Comparison of ENCODE assay signal across 1 cellular context in genomic region chr7:158957507-158957900, GRCh38.
TF ChIP-seq lines count a peak whose summit lies in the region.

No MANE protein-coding gene starts in this region.

TF ChIP-seq in GM23338, 12 proteins besides CTCF, POLR2A, EP300 and RAD21 (continued from another document):
- TF ChIP-seq, protein P1, sequence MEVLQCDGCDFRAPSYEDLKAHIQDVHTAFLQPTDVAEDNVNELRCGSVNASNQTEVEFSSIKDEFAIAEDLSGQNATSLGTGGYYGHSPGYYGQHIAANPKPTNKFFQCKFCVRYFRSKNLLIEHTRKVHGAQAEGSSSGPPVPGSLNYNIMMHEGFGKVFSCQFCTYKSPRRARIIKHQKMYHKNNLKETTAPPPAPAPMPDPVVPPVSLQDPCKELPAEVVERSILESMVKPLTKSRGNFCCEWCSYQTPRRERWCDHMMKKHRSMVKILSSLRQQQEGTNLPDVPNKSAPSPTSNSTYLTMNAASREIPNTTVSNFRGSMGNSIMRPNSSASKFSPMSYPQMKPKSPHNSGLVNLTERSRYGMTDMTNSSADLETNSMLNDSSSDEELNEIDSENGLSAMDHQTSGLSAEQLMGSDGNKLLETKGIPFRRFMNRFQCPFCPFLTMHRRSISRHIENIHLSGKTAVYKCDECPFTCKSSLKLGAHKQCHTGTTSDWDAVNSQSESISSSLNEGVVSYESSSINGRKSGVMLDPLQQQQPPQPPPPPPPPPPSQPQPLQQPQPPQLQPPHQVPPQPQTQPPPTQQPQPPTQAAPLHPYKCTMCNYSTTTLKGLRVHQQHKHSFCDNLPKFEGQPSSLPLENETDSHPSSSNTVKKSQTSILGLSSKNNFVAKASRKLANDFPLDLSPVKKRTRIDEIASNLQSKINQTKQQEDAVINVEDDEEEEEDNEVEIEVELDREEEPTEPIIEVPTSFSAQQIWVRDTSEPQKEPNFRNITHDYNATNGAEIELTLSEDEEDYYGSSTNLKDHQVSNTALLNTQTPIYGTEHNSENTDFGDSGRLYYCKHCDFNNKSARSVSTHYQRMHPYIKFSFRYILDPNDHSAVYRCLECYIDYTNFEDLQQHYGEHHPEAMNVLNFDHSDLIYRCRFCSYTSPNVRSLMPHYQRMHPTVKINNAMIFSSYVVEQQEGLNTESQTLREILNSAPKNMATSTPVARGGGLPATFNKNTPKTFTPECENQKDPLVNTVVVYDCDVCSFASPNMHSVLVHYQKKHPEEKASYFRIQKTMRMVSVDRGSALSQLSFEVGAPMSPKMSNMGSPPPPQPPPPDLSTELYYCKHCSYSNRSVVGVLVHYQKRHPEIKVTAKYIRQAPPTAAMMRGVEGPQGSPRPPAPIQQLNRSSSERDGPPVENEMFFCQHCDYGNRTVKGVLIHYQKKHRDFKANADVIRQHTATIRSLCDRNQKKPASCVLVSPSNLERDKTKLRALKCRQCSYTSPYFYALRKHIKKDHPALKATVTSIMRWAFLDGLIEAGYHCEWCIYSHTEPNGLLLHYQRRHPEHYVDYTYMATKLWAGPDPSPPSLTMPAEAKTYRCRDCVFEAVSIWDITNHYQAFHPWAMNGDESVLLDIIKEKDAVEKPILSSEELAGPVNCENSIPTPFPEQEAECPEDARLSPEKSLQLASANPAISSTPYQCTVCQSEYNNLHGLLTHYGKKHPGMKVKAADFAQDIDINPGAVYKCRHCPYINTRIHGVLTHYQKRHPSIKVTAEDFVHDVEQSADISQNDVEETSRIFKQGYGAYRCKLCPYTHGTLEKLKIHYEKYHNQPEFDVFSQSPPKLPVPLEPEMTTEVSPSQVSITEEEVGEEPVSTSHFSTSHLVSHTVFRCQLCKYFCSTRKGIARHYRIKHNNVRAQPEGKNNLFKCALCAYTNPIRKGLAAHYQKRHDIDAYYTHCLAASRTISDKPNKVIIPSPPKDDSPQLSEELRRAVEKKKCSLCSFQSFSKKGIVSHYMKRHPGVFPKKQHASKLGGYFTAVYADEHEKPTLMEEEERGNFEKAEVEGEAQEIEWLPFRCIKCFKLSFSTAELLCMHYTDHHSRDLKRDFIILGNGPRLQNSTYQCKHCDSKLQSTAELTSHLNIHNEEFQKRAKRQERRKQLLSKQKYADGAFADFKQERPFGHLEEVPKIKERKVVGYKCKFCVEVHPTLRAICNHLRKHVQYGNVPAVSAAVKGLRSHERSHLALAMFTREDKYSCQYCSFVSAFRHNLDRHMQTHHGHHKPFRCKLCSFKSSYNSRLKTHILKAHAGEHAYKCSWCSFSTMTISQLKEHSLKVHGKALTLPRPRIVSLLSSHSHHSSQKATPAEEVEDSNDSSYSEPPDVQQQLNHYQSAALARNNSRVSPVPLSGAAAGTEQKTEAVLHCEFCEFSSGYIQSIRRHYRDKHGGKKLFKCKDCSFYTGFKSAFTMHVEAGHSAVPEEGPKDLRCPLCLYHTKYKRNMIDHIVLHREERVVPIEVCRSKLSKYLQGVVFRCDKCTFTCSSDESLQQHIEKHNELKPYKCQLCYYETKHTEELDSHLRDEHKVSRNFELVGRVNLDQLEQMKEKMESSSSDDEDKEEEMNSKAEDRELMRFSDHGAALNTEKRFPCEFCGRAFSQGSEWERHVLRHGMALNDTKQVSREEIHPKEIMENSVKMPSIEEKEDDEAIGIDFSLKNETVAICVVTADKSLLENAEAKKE (CRISPR knock-in tag; IDR thresholded peaks at IDR 0.05): no peak
